In genomic region chr2:28269019-28269784, GRCh38 we compare ENCODE assay signal across 10 cellular contexts.
DNase-seq lines count a peak whose midpoint lies in the region; ATAC-seq and TF ChIP-seq lines count a peak whose summit lies in the region.
"Had no signal": no experiment of that assay in that cellular context is flagged by ENCODE, and none has a peak within 500 bp of the region (broad histone marks: within the 10 kb centered on the region; RNA-seq: fewer than 3 reads in every experiment).

No MANE protein-coding gene starts in this region.

- H3K27me3 ChIP-seq in mucosa of stomach (ENCODE audit: control insufficient read depth, insufficient read depth, low read length) = no peaks in the 10 kb centered on the region

- no peak overlapping the region for H3K4me3 ChIP-seq in epithelial cell of esophagus (ENCODE audit: low read length)
- peak overlapping the region; percentile 2 for H3K4me3 ChIP-seq in mucosa of stomach (ENCODE audit: low read length)

- peak overlapping the region; percentile 10 for H3K9ac ChIP-seq in mucosa of stomach (ENCODE audit: low read length)

- DNase-seq in DMS153 treated with DMSO at 0.1 percent for 48 hours (lab: John Stamatoyannopoulos, UW; ENCODE audit: unreplicated experiment) = peak; percentile 52
- DNase-seq in NCI-H226 = peak; percentile 86
- peak; percentile 75 for DNase-seq in epithelial cell of esophagus (ENCODE audit: low read depth)
- DNase-seq in hypothalamus (lab: John Stamatoyannopoulos, UW) = no peak
- no peak for DNase-seq in stimulated activated CD4-positive, alpha-beta T cell treated with anti-CD3 and anti-CD28 coated beads, Interleukin-4, amount 100 ng/mL, for 4 hours
- DNase-seq in activated CD8-positive, alpha-beta memory T cell treated with anti-CD3 and anti-CD28 coated beads, Interleukin-2, amount 50 U/mL, for 48 hours = no peak
- DNase-seq: activated T-cell treated with anti-CD3 and anti-CD28 coated beads, Interleukin-2, amount 50 U/mL, for 1 hour; posterior cingulate gyrus had no signal

- TF ChIP-seq CTCF in epithelial cell of esophagus (IDR thresholded peaks at IDR 0.05; ENCODE audit: insufficient read depth, low read depth, low read length, missing control alignments) = no peak

- no peaks in the 10 kb centered on the region for H3K9me3 ChIP-seq in mucosa of stomach (ENCODE audit: control insufficient read depth, low read length)

- no peaks in the 10 kb centered on the region for H3K36me3 ChIP-seq in mucosa of stomach (ENCODE audit: control insufficient read depth, insufficient read depth, low read length)

- ATAC-seq in HG02884 (IDR thresholded peaks at IDR 0.05; ENCODE audit: unreplicated experiment) = no peak

- peaks cover 57% of the 10 kb centered on the region for H3K4me1 ChIP-seq in mucosa of stomach (ENCODE audit: control insufficient read depth, insufficient read depth, low read length)

Comparison
In these comparisons a context has a peak if more than half of its experiments do, and no peak if none do; other contexts are left out.
1. DNase-seq: peak in DMS153 treated with DMSO at 0.1 percent for 48 hours (single experiment), NCI-H226 (single experiment) and epithelial cell of esophagus (single experiment); none in hypothalamus (0 of 51), stimulated activated CD4-positive, alpha-beta T cell treated with anti-CD3 and anti-CD28 coated beads, Interleukin-4, amount 100 ng/mL, for 4 hours (0 of 2) and activated CD8-positive, alpha-beta memory T cell treated with anti-CD3 and anti-CD28 coated beads, Interleukin-2, amount 50 U/mL, for 48 hours (single experiment).